ENCODE assay signal across 7 cellular contexts in genomic region chr10:13219685-13220670, GRCh38. TPM values are rescaled to one million over a fixed set of nuclear protein-coding genes. Genes with fewer than 3 reads are reported as not detected.
A peak's percentile ranks its signal among the peaks of the same experiment; 100 is the strongest.
DNase-seq lines count a peak whose midpoint lies in the region; ATAC-seq, FAIRE-seq and TF ChIP-seq lines count a peak whose summit lies in the region.

No MANE protein-coding gene starts in this region.

- H3K4me3 ChIP-seq in mammary epithelial cell (replicated peaks in 1 of 3; ENCODE audit: insufficient read depth in 1 of 3, low read depth in 2 of 3, low read length in 3 of 3) (peak overlapping the region in 1 of 3 experiments; percentile 20), sigmoid colon (no peak overlapping the region)

- H3K36me3 ChIP-seq in mammary epithelial cell (ENCODE audit: insufficient read depth, low read length) = no peaks in the 10 kb centered on the region
- no peaks in the 10 kb centered on the region for H3K36me3 ChIP-seq in sigmoid colon

- H3K9ac ChIP-seq in mammary epithelial cell (ENCODE audit: insufficient read depth, low read length) = no peak overlapping the region

- peak; percentile 41 to 53 for TF ChIP-seq CTCF in mammary epithelial cell (conservative IDR thresholded peaks at IDR 0.05 in 1 of 2, IDR thresholded peaks at IDR 0.05 in 1 of 2; ENCODE audit: extremely low read depth in 1 of 2, insufficient read depth in 1 of 2, low read depth in 1 of 2, low read length in 2 of 2)
- peak in 1 of 4 experiments; percentile 7 for TF ChIP-seq CTCF in sigmoid colon (IDR thresholded peaks at IDR 0.05)

- in situ Hi-C loops in mammary epithelial cell (cut with MboI; ENCODE audit: low sequenced_read_pairs in 2 of 2) = no loop called here

- H3K4me1 ChIP-seq in mammary epithelial cell (ENCODE audit: insufficient read depth, low read length) (peaks cover 8% of the 10 kb centered on the region), sigmoid colon (no peaks in the 10 kb centered on the region)

- no TSS peak for BruUV-seq in mammary epithelial cell (replicated peaks; lab: Mats Ljungman, UMichigan)

- H3K27ac ChIP-seq in mammary epithelial cell (ENCODE audit: insufficient read depth, low read depth, low read length) (no peak overlapping the region), sigmoid colon (no peak overlapping the region)

- no peaks in the 10 kb centered on the region for H3K27me3 ChIP-seq in mammary epithelial cell (ENCODE audit: insufficient read depth, low read length)
- no peaks in the 10 kb centered on the region for H3K27me3 ChIP-seq in sigmoid colon

- CTCF ChIA-PET in mammary epithelial cell (lab: Charles Lee; ENCODE audit: low non-redundant PET) = interaction anchor here (0.7 kb wide), 1 partner anchor 164 kb away, joined by 4 read pairs; no protein-coding TSS in a partner anchor

- DNase-seq in GM18507 (ENCODE audit: extremely low spot score, insufficient read length, low read depth) (peak; percentile 20), Kasumi-1 (lab: John Stamatoyannopoulos, UW) (peak; percentile 4 to 19), mammary epithelial cell (peak; percentile 57), sigmoid colon (peak; percentile 26), NCI-H2107 (lab: John Stamatoyannopoulos, UW) (no peak), Right ventricle myocardium inferior (ENCODE audit: missing footprints) (no peak)

- peak; percentile 38 for FAIRE-seq in GM18507 (lab: Jason Lieb, UNC)

- TF ChIP-seq POLR2A in sigmoid colon (IDR thresholded peaks at IDR 0.05) = no peak

- no peaks in the 10 kb centered on the region for H3K79me2 ChIP-seq in mammary epithelial cell (ENCODE audit: insufficient read depth, low read length)

- H4K20me1 ChIP-seq in mammary epithelial cell (ENCODE audit: insufficient read depth, low read length) = no peaks in the 10 kb centered on the region

- WGBS in mammary epithelial cell (ENCODE audit: low coverage, missing lambda C conversion rate) = 19% methylated on average over 12 of the region's 12 CpGs
- WGBS in sigmoid colon, 2 donors = 69 to 72% methylated on average over 12 of the region's 12 CpGs

- ATAC-seq in HG03039 (IDR thresholded peaks at IDR 0.05; ENCODE audit: unreplicated experiment) = no peak
- no peak for ATAC-seq in Right ventricle myocardium inferior

- H2AFZ ChIP-seq in mammary epithelial cell (ENCODE audit: low read depth, low read length) = peak overlapping the region; percentile 85

- dilution Hi-C loops in mammary epithelial cell (cut with HindIII; ENCODE audit: low sequenced_read_pairs) = loop anchor here (5.0 kb wide), 2 partner anchors 57 to 87 kb away; no protein-coding TSS in a partner anchor

- TF ChIP-seq EP300 in sigmoid colon (IDR thresholded peaks at IDR 0.05) = no peak

- intact Hi-C loops in mammary epithelial cell (cut with micrococcal nuclease) = loop anchor here (1.0 to 5.0 kb wide), 2 partner anchors 82 to 317 kb away; no protein-coding TSS in a partner anchor
- intact Hi-C loops in sigmoid colon (cut with DNase I) = no loop called here
- intact Hi-C loops in Right ventricle myocardium inferior (cut with DNase I) = no loop called here

- H3K4me2 ChIP-seq in mammary epithelial cell (ENCODE audit: insufficient read depth, low read depth, low read length) = peak overlapping the region; percentile 64

- H3K9me3 ChIP-seq in mammary epithelial cell (replicated peaks; ENCODE audit: insufficient read depth, low read length) = no peaks in the 10 kb centered on the region
- H3K9me3 ChIP-seq in sigmoid colon = no peaks in the 10 kb centered on the region

RNA-seq across cellular contexts. Expression of gene UCMA, which starts 14.2 kb away (rescaled TPM):
- total RNA-seq in mammary epithelial cell = not detected
- polyA plus RNA-seq in mammary epithelial cell = not detected
- polyA minus RNA-seq in mammary epithelial cell = not detected
- not detected for total RNA-seq in sigmoid colon
- not detected for polyA plus RNA-seq in sigmoid colon
- not detected for total RNA-seq in Right ventricle myocardium inferior

RNA-seq across cellular contexts. Expression of gene MCM10, which starts 58.6 kb away (rescaled TPM):
- total RNA-seq in mammary epithelial cell (10 to 100 TPM in 1 of 2 donors, 1 to 10 TPM in 1; 1.5 to 25.4 TPM), sigmoid colon (under 1 TPM in 3 of 4 donors, not detected in 1; 0.14 to 0.83 (median 0.36) TPM), Right ventricle myocardium inferior (0.62 TPM)
- polyA plus RNA-seq in mammary epithelial cell (13.2 TPM), sigmoid colon (1 to 10 TPM in 1 of 3 donors, under 1 TPM in 1, not detected in 1; 0.92 to 3.2 TPM)
- 35.0 TPM for polyA minus RNA-seq in mammary epithelial cell

Comparison
In these comparisons a context has a peak if more than half of its experiments do, and no peak if none do; other contexts are left out.
1. DNase-seq: peak in GM18507 (single experiment), Kasumi-1 (2 of 2), mammary epithelial cell (single experiment) and sigmoid colon (single experiment); none in NCI-H2107 (single experiment) and Right ventricle myocardium inferior (single experiment).